In the genomic region with DNA sequence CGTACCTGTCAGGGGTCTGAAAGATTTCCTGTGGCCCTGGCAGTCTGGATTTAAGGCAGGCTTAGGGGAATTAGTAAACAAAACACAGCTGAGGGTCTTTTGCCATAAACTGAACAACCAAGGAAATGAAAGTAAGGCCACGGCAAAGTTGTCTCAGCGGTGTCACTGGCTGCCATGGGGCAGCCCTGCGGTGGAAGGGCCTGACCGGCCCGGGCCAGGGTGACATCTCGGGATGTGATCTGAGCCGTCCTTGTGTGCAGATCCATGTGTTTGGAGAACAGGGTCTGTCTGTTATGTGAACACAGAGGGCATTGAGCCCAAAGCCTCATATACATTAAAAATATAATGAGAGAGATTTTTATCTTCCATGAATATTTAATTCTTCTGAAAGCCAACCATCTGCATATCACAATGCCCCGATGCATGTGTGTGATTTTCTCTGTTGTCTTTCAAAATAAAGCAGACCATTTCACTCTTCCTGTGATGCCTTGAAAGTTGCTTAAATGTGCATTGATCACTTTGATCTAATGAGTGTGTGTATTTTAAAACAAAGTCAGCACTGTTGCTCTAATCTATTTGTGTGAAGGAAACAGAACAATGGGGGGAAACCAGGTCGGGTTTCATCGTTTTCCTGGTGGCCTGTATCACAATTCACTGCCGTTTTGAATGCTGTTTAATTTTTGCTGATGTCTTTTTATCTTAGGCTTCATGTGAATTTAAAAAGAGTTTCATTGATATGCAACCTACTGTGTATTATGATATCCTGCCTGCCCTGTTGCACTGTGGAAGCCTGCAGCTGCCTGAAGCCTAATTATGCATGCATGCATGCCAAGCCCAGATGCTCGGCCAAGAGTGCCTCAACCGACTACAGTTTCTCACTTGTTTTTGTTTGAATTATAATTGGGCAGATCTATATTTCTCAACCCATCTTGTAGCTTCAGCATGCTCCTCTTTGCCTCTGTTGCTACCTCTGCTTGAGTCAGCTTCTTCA, we compare ENCODE assay signal across 13 cellular contexts.
A peak's percentile ranks its signal among the peaks of the same experiment; 100 is the strongest.
DNase-seq lines count a peak whose midpoint lies in the region; FAIRE-seq and TF ChIP-seq lines count a peak whose summit lies in the region.
"Had no signal": no experiment of that assay in that cellular context is flagged by ENCODE, and none has a peak within 500 bp of the region (broad histone marks: within the 10 kb centered on the region; RNA-seq: fewer than 3 reads in every experiment).

No MANE protein-coding gene starts in this region.

- no peaks in the 10 kb centered on the region for H3K4me1 Mint-ChIP-seq in activated CD4-positive, alpha-beta memory T cell treated with anti-CD3 and anti-CD28 coated beads, Interleukin-2, amount 10 ng/mL, durations not matched to agents 7 days and 5 days

- POLR2A ChIA-PET in activated CD4-positive, alpha-beta memory T cell treated with anti-CD3 and anti-CD28 coated beads, Interleukin-2, amount 10 ng/mL, durations not matched to agents 7 days and 5 days (lab: Charles Lee) = no interaction called here

- H3K4me3 ChIP-seq in small intestine (ENCODE audit: low read depth in 1 of 2, low read length in 2 of 2) = no peak overlapping the region
- H3K4me3 ChIP-seq in spleen = no peak overlapping the region

- CTCF ChIA-PET in activated CD4-positive, alpha-beta memory T cell treated with anti-CD3 and anti-CD28 coated beads, Interleukin-2, amount 10 ng/mL, durations not matched to agents 7 days and 5 days (lab: Charles Lee) = interaction anchor here (0.6 kb wide), 1 partner anchor 47 kb away, joined by 3 read pairs; no protein-coding TSS in a partner anchor

- peak; percentile 90 for DNase-seq in DMS 273 treated with DMSO at 0.1 percent for 48 hours (lab: John Stamatoyannopoulos, UW)
- DNase-seq in NCI-H146 treated with DMSO at 0.1 percent for 48 hours (lab: John Stamatoyannopoulos, UW; ENCODE audit: unreplicated experiment) = peak; percentile 26
- peak in 48 of 61 donors; percentile 8 to 87 (median 48) for DNase-seq in caudate nucleus (lab: John Stamatoyannopoulos, UW)
- DNase-seq in medulla oblongata (ENCODE audit: extremely low spot score) = peak; percentile 74
- DNase-seq in small intestine = no peak
- no peak for DNase-seq in spleen
- no peak for DNase-seq in activated CD4-positive, alpha-beta memory T cell treated with anti-CD3 and anti-CD28 coated beads, Interleukin-2, amount 10 ng/mL, durations not matched to agents 7 days and 5 days
- DNase-seq in activated T-cell treated with anti-CD3 and anti-CD28 coated beads, Interleukin-2, amount 50 U/mL, for 1 hour = no peak
- DNase-seq: CD8-positive, alpha-beta T cell; NCI-H2029; stimulated activated CD4-positive, alpha-beta T cell treated with anti-CD3 and anti-CD28 coated beads, Interleukin-4, amount 100 ng/mL, for 1 hour; SW 1271 had no signal

- H3K4me1 ChIP-seq in small intestine (ENCODE audit: control insufficient read depth in 2 of 2, insufficient read depth in 1 of 2, low read depth in 1 of 2, low read length in 1 of 2) (no peaks in the 10 kb centered on the region), spleen (peaks cover 0 to 13% (median 4%) of the 10 kb centered on the region in 6 donors)

- no peaks in the 10 kb centered on the region for H3K9me3 ChIP-seq in small intestine (ENCODE audit: control insufficient read depth, low read depth)
- H3K9me3 ChIP-seq in spleen = peaks cover 0 to 20% (median 15%) of the 10 kb centered on the region in 8 donors

- H3K4me3 Mint-ChIP-seq in activated CD4-positive, alpha-beta memory T cell treated with anti-CD3 and anti-CD28 coated beads, Interleukin-2, amount 10 ng/mL, durations not matched to agents 7 days and 5 days = no peak overlapping the region
- H3K4me3 Mint-ChIP-seq: CD8-positive, alpha-beta T cell had no signal

- FAIRE-seq in small intestine (lab: Jason Lieb, UNC) = no peak
- FAIRE-seq: islet of Langerhans had no signal

- H3K9me3 Mint-ChIP-seq in activated CD4-positive, alpha-beta memory T cell treated with anti-CD3 and anti-CD28 coated beads, Interleukin-2, amount 10 ng/mL, durations not matched to agents 7 days and 5 days = peaks cover 4% of the 10 kb centered on the region

- peak overlapping the region; percentile 87 for H3K27ac ChIP-seq in caudate nucleus (ENCODE audit: low read depth, low read length)
- H3K27ac ChIP-seq in small intestine (ENCODE audit: low read depth in 1 of 2, low read length in 1 of 2) = no peak overlapping the region
- no peak overlapping the region for H3K27ac ChIP-seq in spleen

- no peaks in the 10 kb centered on the region for H3K36me3 ChIP-seq in small intestine (ENCODE audit: control insufficient read depth in 2 of 2, insufficient read depth in 2 of 2, low read length in 2 of 2)
- H3K36me3 ChIP-seq in spleen = no peaks in the 10 kb centered on the region

- TF ChIP-seq POLR2A in spleen (IDR thresholded peaks at IDR 0.05) = no peak

- H3K27me3 ChIP-seq in small intestine (ENCODE audit: control insufficient read depth in 2 of 2, insufficient read depth in 2 of 2, low read length in 2 of 2) = no peaks in the 10 kb centered on the region
- no peaks in the 10 kb centered on the region for H3K27me3 ChIP-seq in spleen (replicated peaks in 1 of 7)

- no peak overlapping the region for H3K27ac Mint-ChIP-seq in activated CD4-positive, alpha-beta memory T cell treated with anti-CD3 and anti-CD28 coated beads, Interleukin-2, amount 10 ng/mL, durations not matched to agents 7 days and 5 days
- H3K27ac Mint-ChIP-seq: CD8-positive, alpha-beta T cell had no signal

- H3K27me3 Mint-ChIP-seq in activated CD4-positive, alpha-beta memory T cell treated with anti-CD3 and anti-CD28 coated beads, Interleukin-2, amount 10 ng/mL, durations not matched to agents 7 days and 5 days = no peaks in the 10 kb centered on the region

- intact Hi-C loops in spleen (cut with DNase I; ENCODE audit: low total_unique reads) = no loop called here

- no peaks in the 10 kb centered on the region for H3K36me3 Mint-ChIP-seq in activated CD4-positive, alpha-beta memory T cell treated with anti-CD3 and anti-CD28 coated beads, Interleukin-2, amount 10 ng/mL, durations not matched to agents 7 days and 5 days (ENCODE audit: low read depth)
- H3K36me3 Mint-ChIP-seq: CD8-positive, alpha-beta T cell had no signal

- no peak for TF ChIP-seq CTCF in spleen (IDR thresholded peaks at IDR 0.05 in 8 of 11, conservative IDR thresholded peaks at IDR 0.05 in 3 of 11)

- 76 to 86% (median 83%) methylated on average over 14 of the region's 14 CpGs for whole genome bisulfite sequencing in small intestine, 3 donors
- 65 to 79% (median 72%) methylated on average over 14 of the region's 14 CpGs for WGBS in spleen, 5 donors

Comparison
In these comparisons a context has a peak if more than half of its experiments do, and no peak if none do; other contexts are left out.
1. DNase-seq: peak in DMS 273 treated with DMSO at 0.1 percent for 48 hours (single experiment), NCI-H146 treated with DMSO at 0.1 percent for 48 hours (single experiment), caudate nucleus (48 of 61) and medulla oblongata (single experiment); none in small intestine (single experiment), spleen (single experiment), activated CD4-positive, alpha-beta memory T cell treated with anti-CD3 and anti-CD28 coated beads, Interleukin-2, amount 10 ng/mL, durations not matched to agents 7 days and 5 days (single experiment) and activated T-cell treated with anti-CD3 and anti-CD28 coated beads, Interleukin-2, amount 50 U/mL, for 1 hour (single experiment).